8 cellular contexts compared by ENCODE assay signal in the genomic region with DNA sequence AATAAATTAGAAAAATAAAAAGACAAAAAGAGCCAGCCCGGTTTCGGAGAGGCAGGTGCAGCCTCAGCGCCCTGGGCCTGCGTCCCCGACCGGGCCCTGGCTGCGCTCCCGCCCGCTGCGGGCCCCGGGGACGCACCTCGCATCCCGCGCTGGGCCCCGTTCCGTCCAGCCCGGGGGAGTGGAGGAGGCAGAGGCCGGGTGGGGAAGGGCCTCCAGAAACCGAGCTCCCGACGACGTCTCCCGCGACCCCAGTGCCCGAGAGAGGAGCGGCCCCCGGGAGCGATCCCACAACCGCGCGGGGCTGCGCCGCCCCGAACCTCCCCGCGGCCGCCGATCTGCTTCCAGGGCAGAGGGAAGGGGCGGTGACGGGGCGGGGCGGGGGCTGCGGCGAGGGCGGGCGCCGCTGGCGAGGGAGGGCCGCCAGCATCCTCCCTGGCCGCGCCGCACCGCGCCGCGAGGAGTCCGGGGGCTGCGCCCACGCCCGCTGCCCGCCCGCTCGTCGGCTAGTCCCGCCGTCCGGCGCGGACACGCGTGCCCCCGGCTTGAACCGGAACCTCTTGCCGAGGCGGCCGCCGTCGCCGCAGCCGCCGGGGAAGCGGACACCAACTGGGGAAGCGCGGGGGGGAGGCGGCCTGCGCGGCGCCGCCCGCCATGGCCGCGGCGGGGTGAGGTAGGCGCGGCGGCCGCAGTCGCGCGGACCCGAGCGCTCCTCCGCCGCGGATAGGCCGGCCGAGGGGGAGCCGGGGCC. TPM values are rescaled to one million over a fixed set of nuclear protein-coding genes. Genes with fewer than 3 reads are reported as not detected.
A peak's percentile ranks its signal among the peaks of the same experiment; 100 is the strongest.
DNase-seq lines count a peak whose midpoint lies in the region; ATAC-seq, FAIRE-seq and TF ChIP-seq lines count a peak whose summit lies in the region.

Gene CCNY, plus strand, starts transcription at position 426 of the 748 bp plus-strand sequence. CDS start 545 bp downstream, outside the sequence.

- peak within 1 kb of the TSS; percentile 78 for H3K14ac ChIP-seq in trophoblast cell (ENCODE audit: low read length)

- peak; percentile 50 for ATAC-seq in GM21447 (IDR thresholded peaks at IDR 0.05; ENCODE audit: unreplicated experiment)

- peaks cover 8% of the 10 kb centered on the region for H3K79me1 ChIP-seq in trophoblast cell (ENCODE audit: low read length)

- no peaks in the 10 kb centered on the region for H3K9me3 Mint-ChIP-seq in activated naive CD8-positive, alpha-beta T cell treated with anti-CD3 and anti-CD28 coated beads for 36 hours

- H2AFZ ChIP-seq in SU-DHL-6 (ENCODE audit: low read depth, low read length, severe bottlenecking) (peak within 1 kb of the TSS; percentile 85), trophoblast cell (ENCODE audit: insufficient read depth, low read length, poor library complexity) (peak within 1 kb of the TSS; percentile 87)

- no peaks in the 10 kb centered on the region for H3K9me2 ChIP-seq in SU-DHL-6 (replicated peaks; ENCODE audit: insufficient read depth, low read length)

- peak within 1 kb of the TSS; percentile 84 for H3K9ac ChIP-seq in SU-DHL-6 (ENCODE audit: low read length)
- H3K9ac ChIP-seq in trophoblast cell (ENCODE audit: low read length): peak within 1 kb of the TSS; percentile 81

- H3K4me2 ChIP-seq in SU-DHL-6 (ENCODE audit: low read depth, low read length, poor library complexity, severe bottlenecking): peak within 1 kb of the TSS; percentile 96
- peak within 1 kb of the TSS; percentile 96 for H3K4me2 ChIP-seq in trophoblast cell (ENCODE audit: low read length)

- peak within 1 kb of the TSS; percentile 93 for H3K27ac Mint-ChIP-seq in activated naive CD8-positive, alpha-beta T cell treated with anti-CD3 and anti-CD28 coated beads for 36 hours

- no CpG with 5 or more reads among the region's 109 CpGs for WGBS in trophoblast cell (ENCODE audit: extremely low coverage, insufficient coverage, insufficient read length)

- TF ChIP-seq CTCF in D721Med (IDR thresholded peaks at IDR 0.05; ENCODE audit: insufficient read depth, missing control alignments): no peak
- no peak for TF ChIP-seq CTCF in SU-DHL-6 (IDR thresholded peaks at IDR 0.05; ENCODE audit: insufficient read depth, low read length, poor library complexity, severe bottlenecking)
- TF ChIP-seq CTCF in cardiac muscle cell (IDR thresholded peaks at IDR 0.05; ENCODE audit: low read depth, low read length): no peak
- TF ChIP-seq CTCF in tibial artery (IDR thresholded peaks at IDR 0.05): no peak

- H2AK5ac ChIP-seq in trophoblast cell (ENCODE audit: low read length): peak within 1 kb of the TSS; percentile 15

- H4K12ac ChIP-seq in trophoblast cell (ENCODE audit: low read depth, low read length): peak within 1 kb of the TSS; percentile 98

- H4K8ac ChIP-seq in trophoblast cell (ENCODE audit: low read depth, low read length): peak within 1 kb of the TSS; percentile 98

- no peaks in the 10 kb centered on the region for H3K27me3 Mint-ChIP-seq in activated naive CD8-positive, alpha-beta T cell treated with anti-CD3 and anti-CD28 coated beads for 36 hours

- no peak within 1 kb of the TSS for H3K23ac ChIP-seq in trophoblast cell (ENCODE audit: low read length)

- H2BK12ac ChIP-seq in trophoblast cell (ENCODE audit: low read length): peak within 1 kb of the TSS; percentile 71

- H3K4ac ChIP-seq in trophoblast cell (ENCODE audit: low read depth, low read length): peak within 1 kb of the TSS; percentile 95

- peak within 1 kb of the TSS; percentile 99 for H3K18ac ChIP-seq in trophoblast cell (ENCODE audit: low read length)

- peaks cover 68% of the 10 kb centered on the region for H3K4me1 Mint-ChIP-seq in activated naive CD8-positive, alpha-beta T cell treated with anti-CD3 and anti-CD28 coated beads for 36 hours

- intact Hi-C loops in tibial artery (cut with DNase I; ENCODE audit: low total_unique reads): loop anchor here (5.0 to 10.0 kb wide), 3 partner anchors 69 to 226 kb away; partner anchors contain the start of gene CREM

- H3K36me3 ChIP-seq in SU-DHL-6 (ENCODE audit: low read length) (0 out of 2 replicates have a peak, but pooled peaks cover 2% of the 10 kb centered on the region), cardiac muscle cell (no peaks in the 10 kb centered on the region), trophoblast cell (ENCODE audit: control insufficient read depth in 1 of 2, insufficient read depth in 2 of 2, low read length in 2 of 2) (peaks cover 2 to 4% of the 10 kb centered on the region in 2 experiments), tibial artery (no peaks in the 10 kb centered on the region)

- H2BK5ac ChIP-seq in trophoblast cell (ENCODE audit: low read depth, low read length, poor library complexity): peak within 1 kb of the TSS; percentile 88

- no peaks in the 10 kb centered on the region for H3K9me3 ChIP-seq in SU-DHL-6 (ENCODE audit: insufficient read depth, low read length)
- no peaks in the 10 kb centered on the region for H3K9me3 ChIP-seq in cardiac muscle cell (ENCODE audit: low read depth)
- no peaks in the 10 kb centered on the region for H3K9me3 ChIP-seq in trophoblast cell (ENCODE audit: insufficient read depth, low read depth, low read length)
- H3K9me3 ChIP-seq in tibial artery: no peaks in the 10 kb centered on the region

- H3K36me3 Mint-ChIP-seq in activated naive CD8-positive, alpha-beta T cell treated with anti-CD3 and anti-CD28 coated beads for 36 hours: peaks cover 18% of the 10 kb centered on the region

- peak within 1 kb of the TSS; percentile 91 for H3K4me3 Mint-ChIP-seq in activated naive CD8-positive, alpha-beta T cell treated with anti-CD3 and anti-CD28 coated beads for 36 hours

- peaks cover 9% of the 10 kb centered on the region; the same call in 1 of the 2 replicates for H3F3A ChIP-seq in SU-DHL-6 (ENCODE audit: insufficient read depth)

- H3K27me3 ChIP-seq in SU-DHL-6 (ENCODE audit: low read length): no peaks in the 10 kb centered on the region
- H3K27me3 ChIP-seq in cardiac muscle cell: no peaks in the 10 kb centered on the region
- H3K27me3 ChIP-seq in trophoblast cell (ENCODE audit: insufficient read depth, low read length): no peaks in the 10 kb centered on the region
- no peaks in the 10 kb centered on the region for H3K27me3 ChIP-seq in tibial artery

- H3K4me3 ChIP-seq in SU-DHL-6 (ENCODE audit: insufficient read depth, low read length, poor library complexity, severe bottlenecking) (peak within 1 kb of the TSS; percentile 98), cardiac muscle cell (peak within 1 kb of the TSS; percentile 99), trophoblast cell (ENCODE audit: low read depth, low read length) (peak within 1 kb of the TSS; percentile 90), tibial artery (peak within 1 kb of the TSS; percentile 98)

- H3K27ac ChIP-seq in SU-DHL-6 (ENCODE audit: low read depth, low read length) (no peak within 1 kb of the TSS; the same call in 1 of the 2 replicates), cardiac muscle cell (peak within 1 kb of the TSS; percentile 90), trophoblast cell (ENCODE audit: low read depth, low read length) (peak within 1 kb of the TSS; percentile 57), tibial artery (peak within 1 kb of the TSS; percentile 89 to 94)

- H2BK120ac ChIP-seq in trophoblast cell (ENCODE audit: insufficient read depth, low read length, poor library complexity): peak within 1 kb of the TSS; percentile 95

- peak within 1 kb of the TSS; percentile 96 for H4K91ac ChIP-seq in trophoblast cell (ENCODE audit: low read depth, low read length)

- peaks cover 41% of the 10 kb centered on the region for H3K4me1 ChIP-seq in cardiac muscle cell (ENCODE audit: low read depth)
- H3K4me1 ChIP-seq in trophoblast cell (ENCODE audit: control insufficient read depth in 1 of 2, insufficient read depth in 2 of 2, low read length in 2 of 2): peaks cover 3 to 6% of the 10 kb centered on the region in 2 experiments
- peaks cover 0 to 75% (median 41%) of the 10 kb centered on the region in 4 donors for H3K4me1 ChIP-seq in tibial artery

- FAIRE-seq in D721Med (lab: Jason Lieb, UNC): no peak

- H3K79me2 ChIP-seq in SU-DHL-6 (ENCODE audit: insufficient read depth, low read length) (peaks cover 52% of the 10 kb centered on the region), trophoblast cell (ENCODE audit: control insufficient read depth, insufficient read depth, low read length, poor library complexity) (peaks cover 18% of the 10 kb centered on the region)

- peaks cover 30% of the 10 kb centered on the region for H4K20me1 ChIP-seq in SU-DHL-6 (ENCODE audit: low read depth, low read length)

- DNase-seq in D721Med (ENCODE audit: insufficient read length, low spot score): peak; percentile 41
- DNase-seq in HuH-7 (ENCODE audit: low spot score): peak; percentile 63
- peak; percentile 75 for DNase-seq in activated naive CD8-positive, alpha-beta T cell treated with anti-CD3 and anti-CD28 coated beads for 36 hours
- DNase-seq in cardiac muscle cell (ENCODE audit: low read depth in 1 of 2, low spot score in 1 of 2): peak; percentile 81 to 82
- peak; percentile 58 to 76 for DNase-seq in trophoblast cell
- DNase-seq in tibial artery: peak; percentile 63 to 85

RNA-seq across cellular contexts. Expression of gene CCNY, which starts in this region (rescaled TPM):
- 10 to 100 TPM; 52.1 to 55.2 TPM for total RNA-seq in activated naive CD8-positive, alpha-beta T cell treated with anti-CD3 and anti-CD28 coated beads for 36 hours
- total RNA-seq in cardiac muscle cell: 38.9 and 52.3 TPM in 2 replicates
- 79.9 and 84.7 TPM in 2 replicates for polyA plus RNA-seq in cardiac muscle cell
- 38.5 and 42.4 TPM in 2 replicates for polyA plus RNA-seq in trophoblast cell (2013)
